ENCODE assay signal across 8 cellular contexts in the genomic region with DNA sequence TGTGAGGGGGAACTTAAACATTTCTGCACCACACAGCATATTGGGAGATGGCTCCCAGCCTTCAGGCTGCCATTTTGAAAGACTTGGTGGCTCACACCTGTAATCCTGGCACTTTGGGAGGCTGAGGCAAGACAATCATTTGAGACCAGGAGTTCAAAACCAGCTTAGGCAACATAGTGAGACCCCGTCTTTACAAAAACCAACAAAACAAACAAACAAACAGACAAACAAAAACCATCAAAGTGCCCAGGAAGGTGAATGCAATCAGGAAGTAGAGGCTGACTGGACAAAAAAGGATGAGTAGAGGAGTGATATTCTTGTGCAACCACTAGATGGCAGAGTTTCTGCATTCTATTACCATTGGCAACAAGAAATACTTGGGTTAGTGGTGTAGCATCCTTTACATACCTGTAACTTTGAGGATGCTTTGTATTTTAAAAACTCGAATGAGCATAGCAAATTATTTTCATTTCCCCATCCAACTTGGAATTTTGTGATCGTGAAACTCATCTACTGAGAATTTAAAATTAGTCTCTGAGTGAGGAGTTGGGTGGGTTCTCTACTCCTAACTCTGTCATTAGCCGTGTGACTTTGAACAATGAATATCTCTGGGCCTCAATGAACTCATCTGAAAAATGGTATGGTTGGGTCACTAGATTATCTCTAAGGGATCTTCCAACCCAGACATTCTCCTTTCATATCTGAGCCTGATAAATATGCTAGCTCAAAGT.
DNase-seq lines count a peak whose midpoint lies in the region; ATAC-seq and TF ChIP-seq lines count a peak whose summit lies in the region.

No MANE protein-coding gene starts in this region.

- no peaks in the 10 kb centered on the region for H3K9me3 ChIP-seq in CD4-positive, alpha-beta T cell (ENCODE audit: control insufficient read depth, low read length)
- H3K9me3 ChIP-seq in hepatocyte (ENCODE audit: low read depth): no peaks in the 10 kb centered on the region
- no peaks in the 10 kb centered on the region for H3K9me3 ChIP-seq in smooth muscle cell (replicated peaks; ENCODE audit: low read depth)

- DNase-seq in CD4-positive, alpha-beta T cell: no peak
- DNase-seq in GM13977 (ENCODE audit: low spot score): peak; percentile 72
- DNase-seq in NCI-H69 (lab: John Stamatoyannopoulos, UW): peak; percentile 83
- DNase-seq in astrocyte of the cerebellum (ENCODE audit: low read depth): peak; percentile 52
- DNase-seq in hepatocyte (ENCODE audit: low spot score): peak; percentile 81
- DNase-seq in smooth muscle cell (lab: John Stamatoyannopoulos, UW; ENCODE audit: unreplicated experiment): no peak

- peaks cover 23% of the 10 kb centered on the region for H3K27me3 ChIP-seq in CD4-positive, alpha-beta T cell (ENCODE audit: control insufficient read depth, insufficient read depth, low read length)
- peaks cover 6% of the 10 kb centered on the region for H3K27me3 ChIP-seq in hepatocyte
- H3K27me3 ChIP-seq in smooth muscle cell (ENCODE audit: low read depth): peaks cover 39% of the 10 kb centered on the region

- H2AFZ ChIP-seq in hepatocyte (no peak overlapping the region), smooth muscle cell (ENCODE audit: low read depth) (no peak overlapping the region)

- H3K9me3 Mint-ChIP-seq in CD4-positive, alpha-beta T cell: no peaks in the 10 kb centered on the region

- H3K36me3 ChIP-seq in hepatocyte (replicated peaks; ENCODE audit: insufficient read depth, low read depth) (no peaks in the 10 kb centered on the region), smooth muscle cell (ENCODE audit: low read depth) (no peaks in the 10 kb centered on the region)

- no peaks in the 10 kb centered on the region for H3K36me3 Mint-ChIP-seq in CD4-positive, alpha-beta T cell (ENCODE audit: low read depth)

- peak; percentile 78 for TF ChIP-seq CTCF in CD4-positive, alpha-beta T cell (IDR thresholded peaks at IDR 0.05)
- TF ChIP-seq CTCF in GM13977 (IDR thresholded peaks at IDR 0.05; ENCODE audit: extremely low read depth, insufficient read depth, missing control alignments) (peak; percentile 68), astrocyte of the cerebellum (IDR thresholded peaks at IDR 0.05; ENCODE audit: low read depth, low read length, missing control alignments) (peak; percentile 70), hepatocyte (IDR thresholded peaks at IDR 0.05; ENCODE audit: poor library complexity) (peak; percentile 72), smooth muscle cell (IDR thresholded peaks at IDR 0.05; ENCODE audit: borderline replicate concordance, insufficient read depth, poor library complexity, severe bottlenecking) (peak; percentile 72)

- no peak overlapping the region for H3K9ac ChIP-seq in smooth muscle cell (ENCODE audit: low read depth)

- POLR2A ChIA-PET in CD4-positive, alpha-beta T cell (lab: Charles Lee): interaction anchor here (2.9 kb wide), 1 partner anchor 121 kb away, joined by 9 read pairs; no protein-coding TSS in a partner anchor

- H4K20me1 ChIP-seq in hepatocyte (ENCODE audit: insufficient read depth, poor library complexity, severe bottlenecking) (no peaks in the 10 kb centered on the region), smooth muscle cell (ENCODE audit: low read depth) (no peaks in the 10 kb centered on the region)

- no peak overlapping the region for H3K27ac ChIP-seq in CD4-positive, alpha-beta T cell (ENCODE audit: low read depth, low read length)
- H3K27ac ChIP-seq in hepatocyte: no peak overlapping the region
- H3K27ac ChIP-seq in smooth muscle cell (ENCODE audit: low read depth): no peak overlapping the region

- H3K27ac Mint-ChIP-seq in CD4-positive, alpha-beta T cell: no peak overlapping the region

- in situ Hi-C loops in GM13977 (cut with MboI; ENCODE audit: low pct_unique_long_range_greater_than_20kb, low sequenced_read_pairs, unreplicated experiment) (loop anchor here (5.0 to 25.0 kb wide), 2 partner anchors 122 to 542 kb away; no protein-coding TSS in a partner anchor), astrocyte of the cerebellum (cut with HindIII; ENCODE audit: low sequenced_read_pairs) (loop anchor here (5.0 kb wide), 1 partner anchor 117 kb away; no protein-coding TSS in a partner anchor)

- intact Hi-C loops in CD4-positive, alpha-beta T cell (cut with DNase I, micrococcal nuclease): loop anchor here (1.0 to 5.0 kb wide), 4 partner anchors 108 to 667 kb away; no protein-coding TSS in a partner anchor

- peak; percentile 88 for ATAC-seq in CD4-positive, alpha-beta T cell (ENCODE audit: poor library complexity)
- ATAC-seq in HG03439 (IDR thresholded peaks at IDR 0.05; ENCODE audit: unreplicated experiment) (peak; percentile 68), GM21360 (IDR thresholded peaks at IDR 0.05; ENCODE audit: unreplicated experiment) (no peak)

- H3K4me2 ChIP-seq in hepatocyte (no peak overlapping the region), smooth muscle cell (no peak overlapping the region)

- H3K4me1 ChIP-seq in hepatocyte (ENCODE audit: insufficient read depth) (no peaks in the 10 kb centered on the region), smooth muscle cell (ENCODE audit: low read depth) (no peaks in the 10 kb centered on the region)

- H3K27me3 Mint-ChIP-seq in CD4-positive, alpha-beta T cell: peaks cover 30% of the 10 kb centered on the region

- H3K4me1 Mint-ChIP-seq in CD4-positive, alpha-beta T cell (ENCODE audit: low read depth): peaks cover 15% of the 10 kb centered on the region

- H3K79me2 ChIP-seq in hepatocyte (no peaks in the 10 kb centered on the region), smooth muscle cell (ENCODE audit: low read depth) (no peaks in the 10 kb centered on the region)

- CTCF ChIA-PET in CD4-positive, alpha-beta T cell (lab: Charles Lee): interaction anchor here (0.7 to 5.3 kb wide), 7 partner anchors 67 to 534 kb away, joined by 3 to 59 read pairs (median 4); a partner anchor contains a TSS

- WGBS in hepatocyte (ENCODE audit: low lambda C conversion rate, missing lambda C conversion rate): 35% methylated on average over 4 of the region's 4 CpGs
- WGBS in smooth muscle cell (ENCODE audit: low lambda C conversion rate): 34% methylated on average over 4 of the region's 4 CpGs

- H3K4me3 ChIP-seq in astrocyte of the cerebellum (ENCODE audit: low read depth, low read length) (no peak overlapping the region), hepatocyte (no peak overlapping the region), smooth muscle cell (no peak overlapping the region)

- no peak overlapping the region for H3K4me3 Mint-ChIP-seq in CD4-positive, alpha-beta T cell

- H3K9me2 ChIP-seq in hepatocyte (replicated peaks; ENCODE audit: insufficient read depth): no peaks in the 10 kb centered on the region

- H3F3A ChIP-seq in smooth muscle cell (ENCODE audit: low read depth): no peaks in the 10 kb centered on the region

Comparison
In these comparisons a context has a peak if more than half of its experiments do, and no peak if none do; other contexts are left out.
1. DNase-seq: peak in GM13977 (single experiment), NCI-H69 (single experiment), astrocyte of the cerebellum (single experiment) and hepatocyte (single experiment); none in CD4-positive, alpha-beta T cell (0 of 10) and smooth muscle cell (single experiment).
2. Peak in every context shown above with its lines, with median percentiles within 50 percentile points of each other: CTCF ChIP-seq.